1 cellular context compared by ENCODE assay signal in the genomic region with DNA sequence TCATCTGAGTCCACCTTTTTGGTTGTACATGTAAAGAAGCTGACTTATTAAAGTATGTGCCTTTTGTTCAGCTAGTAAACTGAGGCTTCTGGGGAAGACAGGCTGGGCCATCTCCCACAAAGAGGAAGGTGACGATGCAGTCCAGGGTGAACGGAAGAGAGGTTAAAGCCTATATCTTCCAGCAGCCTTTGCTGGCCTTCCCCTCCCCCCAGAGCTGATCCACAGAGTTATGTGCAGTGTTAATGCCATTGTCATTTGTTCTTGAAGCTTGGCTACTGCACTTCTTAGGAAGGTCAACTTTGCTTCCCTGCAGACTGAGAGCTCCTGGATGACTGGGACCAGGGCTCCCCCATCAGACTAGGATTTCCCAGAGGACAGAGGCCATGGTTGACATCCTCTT.
TF ChIP-seq lines count a peak whose summit lies in the region.

No MANE protein-coding gene starts in this region.

TF ChIP-seq in K562, 482 proteins besides CTCF, POLR2A, EP300 and RAD21 (continues in another document):
- TF ChIP-seq, protein P1, sequence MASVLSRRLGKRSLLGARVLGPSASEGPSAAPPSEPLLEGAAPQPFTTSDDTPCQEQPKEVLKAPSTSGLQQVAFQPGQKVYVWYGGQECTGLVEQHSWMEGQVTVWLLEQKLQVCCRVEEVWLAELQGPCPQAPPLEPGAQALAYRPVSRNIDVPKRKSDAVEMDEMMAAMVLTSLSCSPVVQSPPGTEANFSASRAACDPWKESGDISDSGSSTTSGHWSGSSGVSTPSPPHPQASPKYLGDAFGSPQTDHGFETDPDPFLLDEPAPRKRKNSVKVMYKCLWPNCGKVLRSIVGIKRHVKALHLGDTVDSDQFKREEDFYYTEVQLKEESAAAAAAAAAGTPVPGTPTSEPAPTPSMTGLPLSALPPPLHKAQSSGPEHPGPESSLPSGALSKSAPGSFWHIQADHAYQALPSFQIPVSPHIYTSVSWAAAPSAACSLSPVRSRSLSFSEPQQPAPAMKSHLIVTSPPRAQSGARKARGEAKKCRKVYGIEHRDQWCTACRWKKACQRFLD (CRISPR knock-in tag; IDR thresholded peaks at IDR 0.05): no peak
- TF ChIP-seq, protein P2, sequence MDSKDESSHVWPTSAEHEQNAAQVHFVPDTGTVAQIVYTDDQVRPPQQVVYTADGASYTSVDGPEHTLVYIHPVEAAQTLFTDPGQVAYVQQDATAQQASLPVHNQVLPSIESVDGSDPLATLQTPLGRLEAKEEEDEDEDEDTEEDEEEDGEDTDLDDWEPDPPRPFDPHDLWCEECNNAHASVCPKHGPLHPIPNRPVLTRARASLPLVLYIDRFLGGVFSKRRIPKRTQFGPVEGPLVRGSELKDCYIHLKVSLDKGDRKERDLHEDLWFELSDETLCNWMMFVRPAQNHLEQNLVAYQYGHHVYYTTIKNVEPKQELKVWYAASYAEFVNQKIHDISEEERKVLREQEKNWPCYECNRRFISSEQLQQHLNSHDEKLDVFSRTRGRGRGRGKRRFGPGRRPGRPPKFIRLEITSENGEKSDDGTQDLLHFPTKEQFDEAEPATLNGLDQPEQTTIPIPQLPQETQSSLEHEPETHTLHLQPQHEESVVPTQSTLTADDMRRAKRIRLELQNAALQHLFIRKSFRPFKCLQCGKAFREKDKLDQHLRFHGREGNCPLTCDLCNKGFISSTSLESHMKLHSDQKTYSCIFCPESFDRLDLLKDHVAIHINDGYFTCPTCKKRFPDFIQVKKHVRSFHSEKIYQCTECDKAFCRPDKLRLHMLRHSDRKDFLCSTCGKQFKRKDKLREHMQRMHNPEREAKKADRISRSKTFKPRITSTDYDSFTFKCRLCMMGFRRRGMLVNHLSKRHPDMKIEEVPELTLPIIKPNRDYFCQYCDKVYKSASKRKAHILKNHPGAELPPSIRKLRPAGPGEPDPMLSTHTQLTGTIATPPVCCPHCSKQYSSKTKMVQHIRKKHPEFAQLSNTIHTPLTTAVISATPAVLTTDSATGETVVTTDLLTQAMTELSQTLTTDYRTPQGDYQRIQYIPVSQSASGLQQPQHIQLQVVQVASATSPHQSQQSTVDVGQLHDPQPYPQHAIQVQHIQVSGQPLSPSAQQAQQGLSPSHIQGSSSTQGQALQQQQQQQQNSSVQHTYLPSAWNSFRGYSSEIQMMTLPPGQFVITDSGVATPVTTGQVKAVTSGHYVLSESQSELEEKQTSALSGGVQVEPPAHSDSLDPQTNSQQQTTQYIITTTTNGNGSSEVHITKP (IDR thresholded peaks at IDR 0.05; ENCODE audit: partially characterized antibody): no peak
- TF ChIP-seq, protein P3, sequence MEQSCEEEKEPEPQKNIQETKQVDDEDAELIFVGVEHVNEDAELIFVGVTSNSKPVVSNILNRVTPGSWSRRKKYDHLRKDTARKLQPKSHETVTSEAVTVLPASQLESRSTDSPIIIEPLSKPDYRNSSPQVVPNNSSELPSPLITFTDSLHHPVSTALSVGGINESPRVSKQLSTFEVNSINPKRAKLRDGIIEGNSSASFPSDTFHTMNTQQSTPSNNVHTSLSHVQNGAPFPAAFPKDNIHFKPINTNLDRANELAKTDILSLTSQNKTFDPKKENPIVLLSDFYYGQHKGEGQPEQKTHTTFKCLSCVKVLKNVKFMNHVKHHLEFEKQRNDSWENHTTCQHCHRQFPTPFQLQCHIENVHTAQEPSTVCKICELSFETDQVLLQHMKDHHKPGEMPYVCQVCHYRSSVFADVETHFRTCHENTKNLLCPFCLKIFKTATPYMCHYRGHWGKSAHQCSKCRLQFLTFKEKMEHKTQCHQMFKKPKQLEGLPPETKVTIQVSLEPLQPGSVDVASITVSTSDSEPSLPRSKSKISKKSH (CRISPR knock-in tag; IDR thresholded peaks at IDR 0.05): no peak
- TF ChIP-seq, protein P4, sequence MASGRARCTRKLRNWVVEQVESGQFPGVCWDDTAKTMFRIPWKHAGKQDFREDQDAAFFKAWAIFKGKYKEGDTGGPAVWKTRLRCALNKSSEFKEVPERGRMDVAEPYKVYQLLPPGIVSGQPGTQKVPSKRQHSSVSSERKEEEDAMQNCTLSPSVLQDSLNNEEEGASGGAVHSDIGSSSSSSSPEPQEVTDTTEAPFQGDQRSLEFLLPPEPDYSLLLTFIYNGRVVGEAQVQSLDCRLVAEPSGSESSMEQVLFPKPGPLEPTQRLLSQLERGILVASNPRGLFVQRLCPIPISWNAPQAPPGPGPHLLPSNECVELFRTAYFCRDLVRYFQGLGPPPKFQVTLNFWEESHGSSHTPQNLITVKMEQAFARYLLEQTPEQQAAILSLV (tag; IDR thresholded peaks at IDR 0.05): no peak
- no peak for TF ChIP-seq ZNF174 (CRISPR knock-in tag; IDR thresholded peaks at IDR 0.05)
- TF ChIP-seq NR2C1 (IDR thresholded peaks at IDR 0.05): no peak
- TF ChIP-seq NR2C1 (tag; IDR thresholded peaks at IDR 0.05): peak; percentile 32; the same call in 1 of the 2 replicates
- peak; percentile 32 for TF ChIP-seq TBP (optimal IDR thresholded peaks at IDR 0.05; ENCODE audit: low read depth, low read length)
- TF ChIP-seq ZNF316 (IDR thresholded peaks at IDR 0.05): no peak
- TF ChIP-seq U2AF2 (optimal IDR thresholded peaks at IDR 0.05; ENCODE audit: low read depth, low read length): no peak
- TF ChIP-seq, protein P5, sequence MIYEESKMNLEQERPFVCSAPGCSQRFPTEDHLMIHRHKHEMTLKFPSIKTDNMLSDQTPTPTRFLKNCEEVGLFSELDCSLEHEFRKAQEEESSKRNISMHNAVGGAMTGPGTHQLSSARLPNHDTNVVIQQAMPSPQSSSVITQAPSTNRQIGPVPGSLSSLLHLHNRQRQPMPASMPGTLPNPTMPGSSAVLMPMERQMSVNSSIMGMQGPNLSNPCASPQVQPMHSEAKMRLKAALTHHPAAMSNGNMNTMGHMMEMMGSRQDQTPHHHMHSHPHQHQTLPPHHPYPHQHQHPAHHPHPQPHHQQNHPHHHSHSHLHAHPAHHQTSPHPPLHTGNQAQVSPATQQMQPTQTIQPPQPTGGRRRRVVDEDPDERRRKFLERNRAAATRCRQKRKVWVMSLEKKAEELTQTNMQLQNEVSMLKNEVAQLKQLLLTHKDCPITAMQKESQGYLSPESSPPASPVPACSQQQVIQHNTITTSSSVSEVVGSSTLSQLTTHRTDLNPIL (CRISPR knock-in tag; IDR thresholded peaks at IDR 0.05): no peak
- TF ChIP-seq NCOA6 (IDR thresholded peaks at IDR 0.05): no peak
- TF ChIP-seq SAFB2 (IDR thresholded peaks at IDR 0.05; ENCODE audit: borderline replicate concordance, low read depth, low read length, severe bottlenecking): no peak
- TF ChIP-seq SNRNP70 (optimal IDR thresholded peaks at IDR 0.05; ENCODE audit: low read depth, low read length): no peak
- no peak for TF ChIP-seq BRD4 (IDR thresholded peaks at IDR 0.05)
- TF ChIP-seq ATF1 (CRISPR knock-in tag; IDR thresholded peaks at IDR 0.05): no peak
- TF ChIP-seq ATF1 (tag; IDR thresholded peaks at IDR 0.05): no peak
- no peak for TF ChIP-seq LCOR (CRISPR knock-in tag; IDR thresholded peaks at IDR 0.05)
- no peak for TF ChIP-seq POLR2B (IDR thresholded peaks at IDR 0.05; ENCODE audit: low read depth, partially characterized antibody)
- TF ChIP-seq, protein P6, sequence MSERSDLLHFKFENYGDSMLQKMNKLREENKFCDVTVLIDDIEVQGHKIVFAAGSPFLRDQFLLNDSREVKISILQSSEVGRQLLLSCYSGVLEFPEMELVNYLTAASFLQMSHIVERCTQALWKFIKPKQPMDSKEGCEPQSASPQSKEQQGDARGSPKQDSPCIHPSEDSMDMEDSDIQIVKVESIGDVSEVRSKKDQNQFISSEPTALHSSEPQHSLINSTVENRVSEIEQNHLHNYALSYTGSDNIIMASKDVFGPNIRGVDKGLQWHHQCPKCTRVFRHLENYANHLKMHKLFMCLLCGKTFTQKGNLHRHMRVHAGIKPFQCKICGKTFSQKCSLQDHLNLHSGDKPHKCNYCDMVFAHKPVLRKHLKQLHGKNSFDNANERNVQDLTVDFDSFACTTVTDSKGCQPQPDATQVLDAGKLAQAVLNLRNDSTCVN (CRISPR knock-in tag; IDR thresholded peaks at IDR 0.05): no peak
- peak; percentile 24; the same call in 1 of the 2 replicates for TF ChIP-seq SPI1 (IDR thresholded peaks at IDR 0.05; ENCODE audit: borderline replicate concordance, low read depth, low read length)
- TF ChIP-seq MCM3 (IDR thresholded peaks at IDR 0.05): no peak
- TF ChIP-seq CEBPB (tag; IDR thresholded peaks at IDR 0.05): no peak
- TF ChIP-seq ZNF41 (CRISPR knock-in tag; conservative IDR thresholded peaks at IDR 0.05): no peak
- TF ChIP-seq ETV6 (IDR thresholded peaks at IDR 0.05; ENCODE audit: borderline replicate concordance in 1 of 2, low read depth in 2 of 2, low read length in 1 of 2): no peak
- TF ChIP-seq ETV6 (CRISPR knock-in tag; IDR thresholded peaks at IDR 0.05; ENCODE audit: borderline replicate concordance): no peak
- no peak for TF ChIP-seq MYNN (IDR thresholded peaks at IDR 0.05)
- no peak for TF ChIP-seq MYNN (CRISPR knock-in tag; IDR thresholded peaks at IDR 0.05)
- no peak for TF ChIP-seq GATAD2A (IDR thresholded peaks at IDR 0.05)
- no peak for TF ChIP-seq ZNF583 (CRISPR knock-in tag; IDR thresholded peaks at IDR 0.05)
- no peak for TF ChIP-seq ARHGAP35 (IDR thresholded peaks at IDR 0.05; ENCODE audit: partially characterized antibody)
- TF ChIP-seq RFX1 (IDR thresholded peaks at IDR 0.05): no peak
- TF ChIP-seq, protein P7, sequence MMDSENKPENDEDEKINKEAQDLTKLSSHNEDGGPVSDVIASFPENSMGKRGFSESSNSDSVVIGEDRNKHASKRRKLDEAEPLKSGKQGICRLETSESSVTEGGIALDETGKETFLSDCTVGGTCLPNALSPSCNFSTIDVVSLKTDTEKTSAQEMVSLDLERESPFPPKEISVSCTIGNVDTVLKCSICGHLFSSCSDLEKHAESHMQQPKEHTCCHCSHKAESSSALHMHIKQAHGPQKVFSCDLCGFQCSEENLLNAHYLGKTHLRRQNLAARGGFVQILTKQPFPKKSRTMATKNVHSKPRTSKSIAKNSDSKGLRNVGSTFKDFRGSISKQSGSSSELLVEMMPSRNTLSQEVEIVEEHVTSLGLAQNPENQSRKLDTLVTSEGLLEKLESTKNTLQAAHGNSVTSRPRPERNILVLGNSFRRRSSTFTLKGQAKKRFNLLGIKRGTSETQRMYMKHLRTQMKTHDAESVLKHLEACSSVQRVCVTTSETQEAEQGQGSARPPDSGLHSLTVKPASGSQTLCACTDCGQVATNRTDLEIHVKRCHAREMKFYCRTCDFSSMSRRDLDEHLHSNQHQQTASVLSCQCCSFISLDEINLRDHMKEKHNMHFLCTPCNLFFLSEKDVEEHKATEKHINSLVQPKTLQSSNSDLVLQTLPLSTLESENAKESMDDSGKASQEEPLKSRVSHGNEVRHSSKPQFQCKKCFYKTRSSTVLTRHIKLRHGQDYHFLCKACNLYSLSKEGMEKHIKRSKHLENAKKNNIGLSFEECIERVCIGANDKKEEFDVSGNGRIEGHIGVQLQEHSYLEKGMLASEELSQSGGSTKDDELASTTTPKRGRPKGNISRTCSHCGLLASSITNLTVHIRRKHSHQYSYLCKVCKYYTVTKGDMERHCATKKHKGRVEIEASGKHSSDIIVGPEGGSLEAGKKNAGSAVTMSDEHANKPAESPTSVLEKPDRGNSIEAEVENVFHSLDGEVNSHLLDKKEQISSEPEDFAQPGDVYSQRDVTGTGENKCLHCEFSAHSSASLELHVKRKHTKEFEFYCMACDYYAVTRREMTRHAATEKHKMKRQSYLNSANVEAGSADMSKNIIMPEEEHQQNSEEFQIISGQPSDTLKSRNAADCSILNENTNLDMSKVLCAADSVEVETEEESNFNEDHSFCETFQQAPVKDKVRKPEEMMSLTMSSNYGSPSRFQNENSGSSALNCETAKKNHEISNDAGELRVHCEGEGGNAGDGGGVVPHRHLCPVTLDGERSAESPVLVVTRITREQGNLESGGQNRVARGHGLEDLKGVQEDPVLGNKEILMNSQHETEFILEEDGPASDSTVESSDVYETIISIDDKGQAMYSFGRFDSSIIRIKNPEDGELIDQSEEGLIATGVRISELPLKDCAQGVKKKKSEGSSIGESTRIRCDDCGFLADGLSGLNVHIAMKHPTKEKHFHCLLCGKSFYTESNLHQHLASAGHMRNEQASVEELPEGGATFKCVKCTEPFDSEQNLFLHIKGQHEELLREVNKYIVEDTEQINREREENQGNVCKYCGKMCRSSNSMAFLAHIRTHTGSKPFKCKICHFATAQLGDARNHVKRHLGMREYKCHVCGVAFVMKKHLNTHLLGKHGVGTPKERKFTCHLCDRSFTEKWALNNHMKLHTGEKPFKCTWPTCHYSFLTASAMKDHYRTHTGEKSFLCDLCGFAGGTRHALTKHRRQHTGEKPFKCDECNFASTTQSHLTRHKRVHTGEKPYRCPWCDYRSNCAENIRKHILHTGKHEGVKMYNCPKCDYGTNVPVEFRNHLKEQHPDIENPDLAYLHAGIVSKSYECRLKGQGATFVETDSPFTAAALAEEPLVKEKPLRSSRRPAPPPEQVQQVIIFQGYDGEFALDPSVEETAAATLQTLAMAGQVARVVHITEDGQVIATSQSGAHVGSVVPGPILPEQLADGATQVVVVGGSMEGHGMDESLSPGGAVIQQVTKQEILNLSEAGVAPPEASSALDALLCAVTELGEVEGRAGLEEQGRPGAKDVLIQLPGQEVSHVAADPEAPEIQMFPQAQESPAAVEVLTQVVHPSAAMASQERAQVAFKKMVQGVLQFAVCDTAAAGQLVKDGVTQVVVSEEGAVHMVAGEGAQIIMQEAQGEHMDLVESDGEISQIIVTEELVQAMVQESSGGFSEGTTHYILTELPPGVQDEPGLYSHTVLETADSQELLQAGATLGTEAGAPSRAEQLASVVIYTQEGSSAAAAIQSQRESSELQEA (IDR thresholded peaks at IDR 0.05; ENCODE audit: low read depth): no peak
- TF ChIP-seq TCFL5 (CRISPR knock-in tag; conservative IDR thresholded peaks at IDR 0.05): no peak
- TF ChIP-seq CCNT2 (IDR thresholded peaks at IDR 0.05; ENCODE audit: borderline replicate concordance, extremely low read depth, insufficient read length, low read depth, low read length): no peak
- TF ChIP-seq BHLHE40 (IDR thresholded peaks at IDR 0.05; ENCODE audit: low read length): 0 out of 2 replicates have a peak, but pooled peaks have one; percentile 14
- no peak for TF ChIP-seq ARNT (IDR thresholded peaks at IDR 0.05)
- no peak for TF ChIP-seq TOE1 (IDR thresholded peaks at IDR 0.05; ENCODE audit: borderline replicate concordance)
- TF ChIP-seq TOE1 (CRISPR knock-in tag; IDR thresholded peaks at IDR 0.05; ENCODE audit: borderline replicate concordance, low read depth): no peak
- TF ChIP-seq ZNF23 (CRISPR knock-in tag; IDR thresholded peaks at IDR 0.05): no peak
- TF ChIP-seq, protein P8, sequence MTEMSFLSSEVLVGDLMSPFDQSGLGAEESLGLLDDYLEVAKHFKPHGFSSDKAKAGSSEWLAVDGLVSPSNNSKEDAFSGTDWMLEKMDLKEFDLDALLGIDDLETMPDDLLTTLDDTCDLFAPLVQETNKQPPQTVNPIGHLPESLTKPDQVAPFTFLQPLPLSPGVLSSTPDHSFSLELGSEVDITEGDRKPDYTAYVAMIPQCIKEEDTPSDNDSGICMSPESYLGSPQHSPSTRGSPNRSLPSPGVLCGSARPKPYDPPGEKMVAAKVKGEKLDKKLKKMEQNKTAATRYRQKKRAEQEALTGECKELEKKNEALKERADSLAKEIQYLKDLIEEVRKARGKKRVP (CRISPR knock-in tag; IDR thresholded peaks at IDR 0.05): no peak
- 0 out of 2 replicates have a peak, but pooled peaks have one; percentile 2 for TF ChIP-seq E2F3 (CRISPR knock-in tag; IDR thresholded peaks at IDR 0.05)
- no peak for TF ChIP-seq GTF2F1 (IDR thresholded peaks at IDR 0.05; ENCODE audit: low read depth, low read length)
- no peak for TF ChIP-seq ZNF263 (CRISPR knock-in tag; IDR thresholded peaks at IDR 0.05; ENCODE audit: borderline replicate concordance)
- TF ChIP-seq SMC3 (conservative IDR thresholded peaks at IDR 0.05; ENCODE audit: insufficient read depth, low read depth, low read length): no peak
- TF ChIP-seq POLR3G (IDR thresholded peaks at IDR 0.05; ENCODE audit: extremely low read depth, insufficient read length, insufficient replicate concordance): no peak
- no peak for TF ChIP-seq ZNF282 (CRISPR knock-in tag; IDR thresholded peaks at IDR 0.05)
